8 cellular contexts compared by ENCODE assay signal in the genomic region with DNA sequence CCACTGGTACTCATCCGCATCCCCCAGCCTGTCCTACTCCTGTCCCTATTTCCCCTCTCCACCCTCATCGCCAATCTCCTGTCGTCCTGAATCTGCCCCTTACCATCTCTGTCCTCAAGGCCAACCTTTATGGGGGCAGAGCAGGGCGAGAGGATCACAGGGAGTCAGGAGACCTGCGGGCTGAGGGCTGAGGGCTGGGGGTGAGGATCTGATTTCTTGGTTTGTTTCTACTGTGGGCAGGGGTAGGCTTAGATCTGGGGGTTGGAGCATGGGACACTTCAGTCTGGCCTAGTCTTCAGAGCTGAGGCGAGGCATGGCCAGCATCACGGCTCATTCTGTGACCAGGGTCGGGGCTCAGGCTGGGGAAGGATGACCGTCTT. TPM values are rescaled to one million over a fixed set of nuclear protein-coding genes. Genes with fewer than 3 reads are reported as not detected.
DNase-seq lines count a peak whose midpoint lies in the region; ATAC-seq and TF ChIP-seq lines count a peak whose summit lies in the region.

No MANE protein-coding gene starts in this region.

- H3K36me3 Mint-ChIP-seq in Caco-2 (ENCODE audit: insufficient read depth, unreplicated experiment): peaks cover 21% of the 10 kb centered on the region

- intact Hi-C loops in Caco-2 (cut with micrococcal nuclease; ENCODE audit: unreplicated experiment) (loop anchor here (2.0 kb wide), 1 partner anchor 15 kb away; no protein-coding TSS in a partner anchor), ovary (cut with DNase I) (loop anchor here in 2 of 4 donors (1.0 to 2.0 kb wide), 3 partner anchors 17 to 39 kb away; a partner anchor contains a TSS)

- BruUV-seq in Caco-2 (replicated peaks; lab: Mats Ljungman, UMichigan): no TSS peak

- peak overlapping the region; percentile 84 for H3K4me3 Mint-ChIP-seq in Caco-2 (ENCODE audit: unreplicated experiment)

- TF ChIP-seq EP300 in ovary (IDR thresholded peaks at IDR 0.05): no peak

- no peak for TF ChIP-seq CTCF in Caco-2 (IDR thresholded peaks at IDR 0.05; ENCODE audit: insufficient read depth in 1 of 2, low read depth in 1 of 2, low read length in 1 of 2, severe bottlenecking in 1 of 2, unreplicated experiment in 1 of 2)
- no peak for TF ChIP-seq CTCF in RWPE1 (conservative IDR thresholded peaks at IDR 0.05; ENCODE audit: low read depth)
- no peak for TF ChIP-seq CTCF in ovary (IDR thresholded peaks at IDR 0.05)

- H3K27me3 Mint-ChIP-seq in Caco-2 (ENCODE audit: insufficient read depth, unreplicated experiment): no peaks in the 10 kb centered on the region

- POLR2A ChIA-PET in Caco-2 (lab: Charles Lee): interaction anchor here (1.0 to 1.3 kb wide), 5 partner anchors 27 to 38 kb away, joined by 3 to 15 read pairs (median 12); a partner anchor contains a TSS
- POLR2A ChIA-PET in RWPE1 (lab: Yijun Ruan, JAX; ENCODE audit: low non-redundant PET): interaction anchor here (1.0 to 1.3 kb wide), 4 partner anchors 28 to 38 kb away, joined by 5 to 14 read pairs (median 6); a partner anchor contains a TSS

- H3K9me3 ChIP-seq in Caco-2: no peaks in the 10 kb centered on the region
- no peaks in the 10 kb centered on the region for H3K9me3 ChIP-seq in esophagus (ENCODE audit: control insufficient read depth in 2 of 2, insufficient read depth in 1 of 2, low read depth in 1 of 2, low read length in 1 of 2)
- H3K9me3 ChIP-seq in ovary: no peaks in the 10 kb centered on the region

- H3K4me3 ChIP-seq in Caco-2 (ENCODE audit: low read depth, low read length) (peak overlapping the region; percentile 61), esophagus (ENCODE audit: low read depth in 1 of 2, low read length in 2 of 2) (peak overlapping the region in 1 of 2 donors; percentile 57), ovary (peak overlapping the region; percentile 65)

- CTCF ChIA-PET in Caco-2 (lab: Charles Lee) (interaction anchor here (0.6 to 3.0 kb wide), 13 partner anchors 8 to 202 kb away, joined by 3 to 261 read pairs (median 10); a partner anchor contains a TSS), RWPE1 (lab: Yijun Ruan, JAX) (interaction anchor here (0.6 to 4.4 kb wide), 13 partner anchors 9 to 202 kb away, joined by 3 to 115 read pairs (median 9); a partner anchor contains a TSS)

- peak overlapping the region; percentile 100 for H3K27ac ChIP-seq in RWPE1
- H3K27ac ChIP-seq in esophagus (ENCODE audit: low read depth in 2 of 2, low read length in 1 of 2): peak overlapping the region; percentile 86 to 88
- H3K27ac ChIP-seq in ovary: peak overlapping the region; percentile 96 to 98

- DNase-seq in Caco-2 (no peak), RWPE1 (ENCODE audit: low spot score) (no peak), ovary (peak in 1 of 5 donors; percentile 49), HCEC 1CT (no peak), hippocampal formation (lab: John Stamatoyannopoulos, UW) (no peak)

- H3K4me1 ChIP-seq in Caco-2: peaks cover 25% of the 10 kb centered on the region
- H3K4me1 ChIP-seq in esophagus (ENCODE audit: control insufficient read depth in 2 of 2, insufficient read depth in 2 of 2, low read length in 1 of 2): peaks cover 0 to 14% of the 10 kb centered on the region in 2 donors
- H3K4me1 ChIP-seq in ovary (ENCODE audit: insufficient read depth): peaks cover 9% of the 10 kb centered on the region

- ATAC-seq in GM21737 (IDR thresholded peaks at IDR 0.05; ENCODE audit: unreplicated experiment) (no peak), HG03565 (IDR thresholded peaks at IDR 0.05; ENCODE audit: unreplicated experiment) (no peak)

- H3K4me1 Mint-ChIP-seq in Caco-2 (ENCODE audit: low read depth, unreplicated experiment): peaks cover 23% of the 10 kb centered on the region

- H3K27me3 ChIP-seq in Caco-2 (replicated peaks; ENCODE audit: control insufficient read depth, insufficient read depth, low read length) (no peaks in the 10 kb centered on the region), esophagus (ENCODE audit: control insufficient read depth in 1 of 2, insufficient read depth in 2 of 2, low read length in 2 of 2) (no peaks in the 10 kb centered on the region), ovary (no peaks in the 10 kb centered on the region)

- H3K9me3 Mint-ChIP-seq in Caco-2 (ENCODE audit: unreplicated experiment): no peaks in the 10 kb centered on the region

- 57 to 63% methylated on average over 9 of the region's 9 CpGs for WGBS in esophagus, 2 donors
- WGBS in ovary, 3 donors: 50 to 57% (median 52%) methylated on average over 9 of the region's 9 CpGs

- H3K36me3 ChIP-seq in Caco-2 (ENCODE audit: control insufficient read depth, insufficient read depth, low read length) (no peaks in the 10 kb centered on the region), esophagus (ENCODE audit: control insufficient read depth in 2 of 2, insufficient read depth in 2 of 2, low read length in 1 of 2) (no peaks in the 10 kb centered on the region), ovary (no peaks in the 10 kb centered on the region)

- no peak for TF ChIP-seq POLR2A in ovary (IDR thresholded peaks at IDR 0.05)

- peak overlapping the region; percentile 88 for H3K27ac Mint-ChIP-seq in Caco-2 (ENCODE audit: unreplicated experiment)

RNA-seq across cellular contexts. Expression of a gene that starts 16.5 kb away (rescaled TPM):
- total RNA-seq in Caco-2 (2022): 43.5 and 51.0 TPM in 2 replicates
- polyA plus RNA-seq in esophagus: 10 to 100 TPM; 33.3 to 33.4 TPM
- total RNA-seq in ovary: 10 to 100 TPM; 70.7 to 98.6 (median 83.9) TPM
- polyA plus RNA-seq in ovary: 10 to 100 TPM; 41.1 to 64.3 TPM

RNA-seq across cellular contexts. Expression of a gene that starts 27.5 kb away (rescaled TPM):
- total RNA-seq in Caco-2 (2022) (6.4 TPM in 2 replicates), ovary (100 to 1,000 TPM in 3 of 7 donors, 10 to 100 TPM in 2, 1 to 10 TPM in 2; 2.9 to 295 (median 44.3) TPM)
- polyA plus RNA-seq in esophagus (10 to 100 TPM in 1 of 2 donors, 1 to 10 TPM in 1; 1.1 to 13.8 TPM), ovary (100 to 1,000 TPM in 1 of 2 donors, 1 to 10 TPM in 1; 4.9 to 142 TPM)

RNA-seq across cellular contexts. Expression of a gene that starts 33.8 kb away (rescaled TPM):
- total RNA-seq in Caco-2 (2022) (27.7 and 31.1 TPM in 2 replicates), ovary (1 to 10 TPM; 1.5 to 8.5 (median 6.5) TPM)
- polyA plus RNA-seq in esophagus (1 to 10 TPM; 6.3 to 6.8 TPM), ovary (1 to 10 TPM; 2.7 to 5.4 TPM)

RNA-seq across cellular contexts. Expression of a gene that starts 35.4 kb away (rescaled TPM):
- 65.8 and 68.6 TPM in 2 replicates for total RNA-seq in Caco-2 (2022)
- polyA plus RNA-seq in esophagus: 100 to 1,000 TPM; 163 to 233 TPM
- 10 to 100 TPM in 5 of 7 donors, 1 to 10 TPM in 2; 6.8 to 29.1 (median 16.7) TPM for total RNA-seq in ovary
- 10 to 100 TPM; 10.6 to 13.3 TPM for polyA plus RNA-seq in ovary

RNA-seq across cellular contexts. Expression of a gene that starts 56.6 kb away (rescaled TPM):
- 13.8 and 18.1 TPM in 2 replicates for total RNA-seq in Caco-2 (2022)
- 1 to 10 TPM; 2.4 to 5.1 TPM for polyA plus RNA-seq in esophagus
- total RNA-seq in ovary: 1 to 10 TPM in 5 of 7 donors, under 1 TPM in 2; 0.63 to 4.7 (median 2.5) TPM
- 1 to 10 TPM; 3.0 to 5.0 TPM for polyA plus RNA-seq in ovary
